Comparison of ENCODE assay signal across 24 cellular contexts in genomic region chr2:65919579-65920188, GRCh38.
A peak's percentile ranks its signal among the peaks of the same experiment; 100 is the strongest.
DNase-seq lines count a peak whose midpoint lies in the region; ATAC-seq and TF ChIP-seq lines count a peak whose summit lies in the region.
"Had no signal": no experiment of that assay in that cellular context is flagged by ENCODE, and none has a peak within 500 bp of the region (broad histone marks: within the 10 kb centered on the region; RNA-seq: fewer than 3 reads in every experiment).

No MANE protein-coding gene starts in this region.

- POLR2A ChIA-PET in HEK293T (lab: Yijun Ruan, JAX) = no interaction called here

- no peak for ATAC-seq in GM21619 (IDR thresholded peaks at IDR 0.05; ENCODE audit: unreplicated experiment)
- no peak for ATAC-seq in GM21447 (IDR thresholded peaks at IDR 0.05; ENCODE audit: unreplicated experiment)
- ATAC-seq: GM12878, right cardiac atrium had no signal

- H3K4me1 ChIP-seq in BLaER1 = peaks cover 11% of the 10 kb centered on the region
- H3K4me1 ChIP-seq: colonic mucosa had no signal

- no peaks in the 10 kb centered on the region for H3K36me3 ChIP-seq in BLaER1
- H3K36me3 ChIP-seq: brain microvascular endothelial cell, colonic mucosa, lower lobe of right lung had no signal

- H3K9ac ChIP-seq in BLaER1 = no peak overlapping the region

- H3K27ac ChIP-seq in BLaER1 (no peak overlapping the region), dorsolateral prefrontal cortex (no peak overlapping the region)
- H3K27ac ChIP-seq: brain microvascular endothelial cell, colonic mucosa, lower lobe of right lung had no signal

- DNase-seq in HEK293T (ENCODE audit: extremely low spot score) (peak; percentile 12), UCSD-AML1 (lab: John Stamatoyannopoulos, UW; ENCODE audit: unreplicated experiment) (peak; percentile 13), myocyte (ENCODE audit: low read depth) (peak; percentile 6), HCEC 1CT (no peak), dorsolateral prefrontal cortex (no peak)
- DNase-seq: activated CD4-positive, alpha-beta memory T cell treated with anti-CD3 and anti-CD28 coated beads for 36 hours; activated CD4-positive, CD25-positive, alpha-beta regulatory T cell; activated gamma-delta T cell; activated T-cell treated with anti-CD3 and anti-CD28 coated beads for 4 hours; brain microvascular endothelial cell; colonic mucosa; H9; islet precursor cell; lower lobe of right lung; NCI-H146; NCI-H226; NK-92 treated with Interleukin-12 subunit alpha and Interleukin-12 subunit beta, amount 100 ng/mL, for 24 hours; occipital lobe; right cardiac atrium had no signal

- no peaks in the 10 kb centered on the region for H4K20me1 ChIP-seq in BLaER1

- H3K4me3 ChIP-seq in BLaER1 = no peak overlapping the region
- H3K4me3 ChIP-seq in dorsolateral prefrontal cortex = no peak overlapping the region
- H3K4me3 ChIP-seq: colonic mucosa, GM12878, hepatocyte, lower lobe of right lung had no signal

- no peaks in the 10 kb centered on the region for H3K9me3 ChIP-seq in BLaER1
- H3K9me3 ChIP-seq: colonic mucosa, lower lobe of right lung had no signal

- intact Hi-C loops in dorsolateral prefrontal cortex (cut with DNase I) = no loop called here

- peak overlapping the region; percentile 43 for H3K4me2 ChIP-seq in BLaER1
- H3K4me2 ChIP-seq: hepatocyte had no signal

- CTCF ChIA-PET in HEK293T (lab: Yijun Ruan, JAX) = interaction anchor here (0.6 kb wide), 1 partner anchor 543 kb away, joined by 3 read pairs; no protein-coding TSS in a partner anchor

- no peaks in the 10 kb centered on the region for H3K27me3 ChIP-seq in BLaER1
- H3K27me3 ChIP-seq in dorsolateral prefrontal cortex = no peaks in the 10 kb centered on the region
- H3K27me3 ChIP-seq: brain microvascular endothelial cell, colonic mucosa, hepatocyte had no signal

- TF ChIP-seq CTCF in dorsolateral prefrontal cortex (IDR thresholded peaks at IDR 0.05 in 54 of 56, conservative IDR thresholded peaks at IDR 0.05 in 2 of 56; ENCODE audit: low read depth in 1 of 56, partially characterized antibody in 56 of 56) = no peak

TF ChIP-seq in HEK293T, 16 proteins besides CTCF, POLR2A, EP300 and RAD21:
- TF ChIP-seq FOXA1 (IDR thresholded peaks at IDR 0.05) (no peak), ELF4 (IDR thresholded peaks at IDR 0.05) (no peak), FOXM1 (IDR thresholded peaks at IDR 0.05; ENCODE audit: borderline replicate concordance) (no peak), CTBP1 (IDR thresholded peaks at IDR 0.05; ENCODE audit: borderline replicate concordance) (no peak), NFRKB (IDR thresholded peaks at IDR 0.05) (no peak), HDGF (IDR thresholded peaks at IDR 0.05; ENCODE audit: borderline replicate concordance) (no peak), PKNOX1 (IDR thresholded peaks at IDR 0.05) (no peak), BHLHE40 (IDR thresholded peaks at IDR 0.05; ENCODE audit: borderline replicate concordance) (no peak), LEF1 (IDR thresholded peaks at IDR 0.05; ENCODE audit: borderline replicate concordance) (no peak), SP1 (IDR thresholded peaks at IDR 0.05) (no peak), ZNF384 (IDR thresholded peaks at IDR 0.05) (no peak), ARNT (IDR thresholded peaks at IDR 0.05) (no peak), FOXK2 (IDR thresholded peaks at IDR 0.05) (no peak), SUZ12 (IDR thresholded peaks at IDR 0.05) (no peak), TARDBP (IDR thresholded peaks at IDR 0.05) (no peak), L3MBTL2 (conservative IDR thresholded peaks at IDR 0.05) (no peak)
TF ChIP-seq in HEK293T: peak in this region for 0.

Comparison
In these comparisons a context has a peak if more than half of its experiments do, and no peak if none do; other contexts are left out.
1. DNase-seq: peak in HEK293T (single experiment), UCSD-AML1 (single experiment) and myocyte (single experiment); none in HCEC 1CT (single experiment) and dorsolateral prefrontal cortex (0 of 10).